In the genomic region with DNA sequence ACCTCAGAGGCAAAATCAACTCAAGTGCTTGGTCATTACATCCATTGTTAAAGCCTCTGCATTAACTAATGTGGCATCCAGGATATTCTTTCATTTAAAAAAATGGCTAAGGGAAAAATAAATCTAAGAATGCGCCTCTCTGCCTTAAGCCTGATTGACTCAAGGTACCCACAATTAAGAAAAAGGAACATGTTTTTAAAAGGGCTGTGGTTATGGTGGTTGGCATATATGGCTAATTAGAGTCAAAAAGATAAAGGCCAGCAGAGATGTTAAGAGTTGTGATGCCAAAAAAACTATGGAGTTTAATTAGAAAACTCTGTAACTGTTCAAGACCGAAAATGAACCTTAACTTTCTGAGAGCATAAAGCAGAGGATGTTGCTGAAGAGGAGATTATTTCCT, we compare ENCODE assay signal across 1 cellular context.
TF ChIP-seq lines count a peak whose summit lies in the region.

No MANE protein-coding gene starts in this region.

TF ChIP-seq in GM12878, 131 proteins besides CTCF, POLR2A, EP300 and RAD21 (continued from another document):
- TF ChIP-seq, protein P1, sequence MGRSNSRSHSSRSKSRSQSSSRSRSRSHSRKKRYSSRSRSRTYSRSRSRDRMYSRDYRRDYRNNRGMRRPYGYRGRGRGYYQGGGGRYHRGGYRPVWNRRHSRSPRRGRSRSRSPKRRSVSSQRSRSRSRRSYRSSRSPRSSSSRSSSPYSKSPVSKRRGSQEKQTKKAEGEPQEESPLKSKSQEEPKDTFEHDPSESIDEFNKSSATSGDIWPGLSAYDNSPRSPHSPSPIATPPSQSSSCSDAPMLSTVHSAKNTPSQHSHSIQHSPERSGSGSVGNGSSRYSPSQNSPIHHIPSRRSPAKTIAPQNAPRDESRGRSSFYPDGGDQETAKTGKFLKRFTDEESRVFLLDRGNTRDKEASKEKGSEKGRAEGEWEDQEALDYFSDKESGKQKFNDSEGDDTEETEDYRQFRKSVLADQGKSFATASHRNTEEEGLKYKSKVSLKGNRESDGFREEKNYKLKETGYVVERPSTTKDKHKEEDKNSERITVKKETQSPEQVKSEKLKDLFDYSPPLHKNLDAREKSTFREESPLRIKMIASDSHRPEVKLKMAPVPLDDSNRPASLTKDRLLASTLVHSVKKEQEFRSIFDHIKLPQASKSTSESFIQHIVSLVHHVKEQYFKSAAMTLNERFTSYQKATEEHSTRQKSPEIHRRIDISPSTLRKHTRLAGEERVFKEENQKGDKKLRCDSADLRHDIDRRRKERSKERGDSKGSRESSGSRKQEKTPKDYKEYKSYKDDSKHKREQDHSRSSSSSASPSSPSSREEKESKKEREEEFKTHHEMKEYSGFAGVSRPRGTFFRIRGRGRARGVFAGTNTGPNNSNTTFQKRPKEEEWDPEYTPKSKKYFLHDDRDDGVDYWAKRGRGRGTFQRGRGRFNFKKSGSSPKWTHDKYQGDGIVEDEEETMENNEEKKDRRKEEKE (IDR thresholded peaks at IDR 0.05): no peak
- TF ChIP-seq NFXL1 (IDR thresholded peaks at IDR 0.05; ENCODE audit: borderline replicate concordance): no peak
- TF ChIP-seq HDAC2 (IDR thresholded peaks at IDR 0.05): no peak
- no peak for TF ChIP-seq MEF2A (IDR thresholded peaks at IDR 0.05; ENCODE audit: insufficient read depth, low read depth, low read length)
- TF ChIP-seq NFIC (IDR thresholded peaks at IDR 0.05; ENCODE audit: low read depth, low read length): no peak
- TF ChIP-seq BHLHE40 (IDR thresholded peaks at IDR 0.05; ENCODE audit: borderline replicate concordance in 1 of 2, low read depth in 2 of 2, low read length in 1 of 2): no peak
- TF ChIP-seq HCFC1 (IDR thresholded peaks at IDR 0.05; ENCODE audit: low read length): no peak
- TF ChIP-seq, protein P2, sequence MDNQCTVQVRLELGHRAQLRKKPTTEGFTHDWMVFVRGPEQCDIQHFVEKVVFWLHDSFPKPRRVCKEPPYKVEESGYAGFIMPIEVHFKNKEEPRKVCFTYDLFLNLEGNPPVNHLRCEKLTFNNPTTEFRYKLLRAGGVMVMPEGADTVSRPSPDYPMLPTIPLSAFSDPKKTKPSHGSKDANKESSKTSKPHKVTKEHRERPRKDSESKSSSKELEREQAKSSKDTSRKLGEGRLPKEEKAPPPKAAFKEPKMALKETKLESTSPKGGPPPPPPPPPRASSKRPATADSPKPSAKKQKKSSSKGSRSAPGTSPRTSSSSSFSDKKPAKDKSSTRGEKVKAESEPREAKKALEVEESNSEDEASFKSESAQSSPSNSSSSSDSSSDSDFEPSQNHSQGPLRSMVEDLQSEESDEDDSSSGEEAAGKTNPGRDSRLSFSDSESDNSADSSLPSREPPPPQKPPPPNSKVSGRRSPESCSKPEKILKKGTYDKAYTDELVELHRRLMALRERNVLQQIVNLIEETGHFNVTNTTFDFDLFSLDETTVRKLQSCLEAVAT (IDR thresholded peaks at IDR 0.05): no peak
- TF ChIP-seq MTA3 (IDR thresholded peaks at IDR 0.05; ENCODE audit: borderline replicate concordance, low read length): no peak
- TF ChIP-seq MTA2 (IDR thresholded peaks at IDR 0.05; ENCODE audit: low read depth): peak; percentile 89
TF ChIP-seq in GM12878: peak in this region for 3.
